Comparison of ENCODE assay signal across 8 cellular contexts in genomic region chr15:73700041-73700842, GRCh38. TPM values are rescaled to one million over a fixed set of nuclear protein-coding genes. Genes with fewer than 3 reads are reported as not detected.
DNase-seq lines count a peak whose midpoint lies in the region; ATAC-seq and TF ChIP-seq lines count a peak whose summit lies in the region.

No MANE protein-coding gene starts in this region.

- H3K9me2 ChIP-seq in GM23248 (ENCODE audit: insufficient read depth), result no peaks in the 10 kb centered on the region

- in situ Hi-C loops in GM23248 (cut with MboI), result no loop called here

- peak; percentile 82 for ATAC-seq in left lobe of liver
- no peak for ATAC-seq in HG02852 (IDR thresholded peaks at IDR 0.05; ENCODE audit: unreplicated experiment)

- no peak overlapping the region for H3K4me3 ChIP-seq in AG09309 (ENCODE audit: control insufficient read depth, low read depth, low read length)
- H3K4me3 ChIP-seq in GM23248, result no peak overlapping the region

- no peak overlapping the region for H3K4me2 ChIP-seq in GM23248 (ENCODE audit: unreplicated experiment)

- no peak for DNase-seq in AG09309 (ENCODE audit: low read depth)
- DNase-seq in GM23248, result peak; percentile 88
- peak; percentile 28 for DNase-seq in NCI-H510A (lab: John Stamatoyannopoulos, UW)
- DNase-seq in activated CD4-positive, alpha-beta T cell treated with anti-CD3 and anti-CD28 coated beads for 24 hours (ENCODE audit: low read depth in 2 of 2), result peak; percentile 62 to 67
- DNase-seq in cerebellum (ENCODE audit: low spot score), result peak; percentile 73
- peak; percentile 75 for DNase-seq in left lobe of liver (ENCODE audit: low spot score)
- DNase-seq in stimulated activated CD4-positive, alpha-beta T cell treated with anti-CD3 and anti-CD28 coated beads, Interleukin-4, amount 100 ng/mL, for 4 hours, result peak; percentile 63 to 66

- H3K4me1 ChIP-seq in GM23248 (ENCODE audit: insufficient read depth), result peaks cover 22% of the 10 kb centered on the region

- TF ChIP-seq CTCF in AG09309 (IDR thresholded peaks at IDR 0.05; ENCODE audit: control insufficient read depth, insufficient read depth, low read depth, low read length, missing control alignments), result peak; percentile 91

- H3K79me2 ChIP-seq in GM23248 (ENCODE audit: insufficient read depth), result peaks cover 65% of the 10 kb centered on the region

- no peak overlapping the region for H2AFZ ChIP-seq in GM23248

- peaks cover 4% of the 10 kb centered on the region; the same call in 1 of the 2 replicates for H4K20me1 ChIP-seq in GM23248 (ENCODE audit: insufficient read depth)

- peaks cover 21% of the 10 kb centered on the region for H3F3A ChIP-seq in GM23248 (ENCODE audit: insufficient read depth)

- WGBS in GM23248 (ENCODE audit: low coverage in 1 of 2, low lambda C conversion rate in 2 of 2, missing lambda C conversion rate in 2 of 2), 2 experiments, result 34 to 36% methylated on average over 13 of the region's 13 CpGs

- no peak overlapping the region for H3K9ac ChIP-seq in GM23248

- H3K9me3 ChIP-seq in GM23248 (ENCODE audit: low read depth), result no peaks in the 10 kb centered on the region

- no peaks in the 10 kb centered on the region for H3K27me3 ChIP-seq in GM23248 (replicated peaks; ENCODE audit: insufficient read depth)

- H3K36me3 ChIP-seq in GM23248 (ENCODE audit: low read depth), result peaks cover 1% of the 10 kb centered on the region; the same call in 1 of the 2 replicates

- no peak overlapping the region for H3K27ac ChIP-seq in GM23248

RNA-seq across cellular contexts. Expression of gene CD276, which starts 16.1 kb away (rescaled TPM):
- 94.6 and 102 TPM in 2 replicates for total RNA-seq in GM23248 (2014; rRNA removed; shearing (Covaris generic))
- 104 TPM in 2 replicates for polyA plus RNA-seq in GM23248 (2016; fragmentation: Nextera tagmentation; extraction: Ambion mirVana)
- total RNA-seq in cerebellum (39.6 TPM), left lobe of liver (20.5 TPM)

RNA-seq across cellular contexts. Expression of gene INSYN1, which starts 52.9 kb away (rescaled TPM):
- 8.1 and 10.4 TPM in 2 replicates for total RNA-seq in GM23248 (2014; rRNA removed; shearing (Covaris generic))
- polyA plus RNA-seq in GM23248 (2016; fragmentation: Nextera tagmentation; extraction: Ambion mirVana), result 0.10 and 0.11 TPM in 2 replicates
- total RNA-seq in cerebellum (22.9 TPM), left lobe of liver (1.4 TPM)
